ENCODE assay signal across 6 cellular contexts in genomic region chrX:153073331-153073730, GRCh38. TPM values are rescaled to one million over a fixed set of nuclear protein-coding genes. Genes with fewer than 3 reads are reported as not detected.
DNase-seq lines count a peak whose midpoint lies in the region; FAIRE-seq and TF ChIP-seq lines count a peak whose summit lies in the region.
"Not testable (repeated sequence)": the region's sequence is repeated elsewhere in the genome, so short reads cannot be mapped to it uniquely, and the experiment has no call there.
"Had no signal": no experiment of that assay in that cellular context is flagged by ENCODE, and none has a peak within 500 bp of the region (broad histone marks: within the 10 kb centered on the region; RNA-seq: fewer than 3 reads in every experiment).

No MANE protein-coding gene starts in this region.

- peak; percentile 72 for DNase-seq in kidney

- not testable (repeated sequence) for H3K9ac ChIP-seq in kidney (ENCODE audit: low read length in 2 of 2)

- H3K4me1 ChIP-seq in kidney (ENCODE audit: control insufficient read depth in 1 of 2, insufficient read depth in 1 of 2, low read depth in 1 of 2, low read length in 2 of 2), result not testable (repeated sequence)

- intact Hi-C loops in kidney (cut with DNase I), result not testable (repeated sequence)

- TF ChIP-seq CTCF in kidney (IDR thresholded peaks at IDR 0.05; ENCODE audit: borderline replicate concordance, extremely low read depth, insufficient read depth), result not testable (repeated sequence)

- H3K9me3 ChIP-seq in kidney (ENCODE audit: control insufficient read depth in 1 of 2, low read length in 2 of 2), result not testable (repeated sequence)

- FAIRE-seq in kidney (lab: Jason Lieb, UNC), result not testable (repeated sequence)

- H3K27ac ChIP-seq in kidney (ENCODE audit: low read depth in 2 of 2, low read length in 2 of 2), result not testable (repeated sequence)

- not testable (repeated sequence) for H3K4me3 ChIP-seq in kidney (ENCODE audit: low read length in 2 of 2)

- not testable (repeated sequence) for H3K36me3 ChIP-seq in kidney (ENCODE audit: control insufficient read depth in 1 of 2, insufficient read depth in 2 of 2, low read length in 2 of 2)

RNA-seq across cellular contexts. Expression of gene PNMA6A, which starts 1.1 kb away (rescaled TPM):
- total RNA-seq in kidney, result 4.2 TPM
- polyA plus RNA-seq in kidney (ENCODE audit: insufficient read depth, low read depth, low replicate concordance), result 15.8 TPM
- total RNA-seq: Caco-2; CD4-positive, CD25-positive, alpha-beta regulatory T cell had no signal

RNA-seq across cellular contexts. Expression of gene PNMA3, which starts 17.1 kb away (rescaled TPM):
- 1.7 TPM for total RNA-seq in kidney
- polyA plus RNA-seq in kidney (ENCODE audit: insufficient read depth, low read depth, low replicate concordance), result 4.3 TPM
- total RNA-seq: A172, Caco-2, Calu3 had no signal
- polyA plus RNA-seq: CD14-positive monocyte had no signal
